8 cellular contexts compared by ENCODE assay signal in the genomic region with DNA sequence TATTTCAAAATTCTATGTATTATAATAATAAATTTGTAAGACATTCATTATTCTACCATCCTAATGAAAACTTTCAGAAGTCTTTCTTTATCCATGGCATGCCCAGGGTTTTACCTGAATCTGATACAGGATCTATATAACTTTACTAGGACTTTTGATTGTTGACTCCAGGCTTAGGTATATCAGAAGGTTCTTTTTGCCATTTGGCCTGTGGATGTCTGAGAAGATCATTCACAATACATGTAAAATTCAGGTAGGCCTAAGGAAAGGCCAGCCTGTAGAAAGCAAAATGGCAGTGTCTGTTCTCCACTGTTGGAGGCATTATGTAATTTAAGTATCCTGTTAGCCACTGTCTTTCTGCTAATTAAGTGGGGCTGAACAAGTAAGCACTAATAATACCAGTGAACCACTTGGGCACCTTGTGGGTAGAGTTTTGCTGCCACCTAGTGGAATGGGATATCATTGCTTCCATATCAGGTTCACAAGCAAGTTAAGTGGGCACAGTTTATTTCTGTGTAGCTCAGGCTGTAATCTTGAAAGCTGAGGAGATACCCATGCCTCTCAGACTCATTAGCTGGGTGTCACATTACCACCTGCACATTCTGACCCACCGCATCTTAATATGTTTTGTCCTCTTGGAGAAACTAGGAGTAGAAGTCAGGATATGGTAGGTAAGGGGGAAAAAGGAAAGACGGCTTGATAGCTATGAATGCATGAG.
DNase-seq lines count a peak whose midpoint lies in the region; ATAC-seq and TF ChIP-seq lines count a peak whose summit lies in the region.

No MANE protein-coding gene starts in this region.

- no peaks in the 10 kb centered on the region for H3K27me3 ChIP-seq in vagina

- H3K4me1 ChIP-seq in HEK293 (ENCODE audit: control insufficient read depth, insufficient read depth, low read length) (no peaks in the 10 kb centered on the region), vagina (no peaks in the 10 kb centered on the region)

- POLR2A ChIA-PET in HEK293 (lab: Yijun Ruan, JAX): interaction anchor here (1.0 kb wide), 1 partner anchor 282 kb away, joined by 3 read pairs; no protein-coding TSS in a partner anchor

- no peak overlapping the region for H3K27ac Mint-ChIP-seq in activated naive CD4-positive, alpha-beta T cell treated with anti-CD3 and anti-CD28 coated beads, Interleukin-2, amount 50 U/mL, for 72 hours
- no peak overlapping the region for H3K27ac Mint-ChIP-seq in progenitor cell of endocrine pancreas

- H3K27ac ChIP-seq in HEK293 (ENCODE audit: extremely low read depth, low read depth, low read length) (no peak overlapping the region), SK-N-MC (no peak overlapping the region), vagina (no peak overlapping the region)

- DNase-seq in GF-D8 (lab: John Stamatoyannopoulos, UW): peak; percentile 42
- peak; percentile 94 for DNase-seq in NAMALWA (ENCODE audit: low spot score)
- peak; percentile 83 for DNase-seq in SK-N-MC (ENCODE audit: low read depth, low spot score)
- peak in 1 of 2 donors; percentile 74 for DNase-seq in activated naive CD4-positive, alpha-beta T cell treated with anti-CD3 and anti-CD28 coated beads, Interleukin-2, amount 50 U/mL, for 72 hours (ENCODE audit: low spot score in 2 of 2)
- peak; percentile 76 for DNase-seq in glomerular visceral epithelial cell (ENCODE audit: extremely low spot score)
- DNase-seq in progenitor cell of endocrine pancreas (ENCODE audit: low spot score, unreplicated experiment): peak; percentile 44
- DNase-seq in vagina (ENCODE audit: extremely low spot score in 2 of 2): no peak

- peaks cover 0 to 2% of the 10 kb centered on the region in 2 donors for H3K36me3 Mint-ChIP-seq in activated naive CD4-positive, alpha-beta T cell treated with anti-CD3 and anti-CD28 coated beads, Interleukin-2, amount 50 U/mL, for 72 hours
- peaks cover 8% of the 10 kb centered on the region for H3K36me3 Mint-ChIP-seq in progenitor cell of endocrine pancreas (ENCODE audit: insufficient read depth)

- no peak for TF ChIP-seq POLR2A in vagina (IDR thresholded peaks at IDR 0.05)

- H3K9me3 ChIP-seq in HEK293 (ENCODE audit: control insufficient read depth, insufficient read depth, low read depth, low read length) (no peaks in the 10 kb centered on the region), SK-N-MC (ENCODE audit: low read depth, low read length) (no peaks in the 10 kb centered on the region), vagina (no peaks in the 10 kb centered on the region)

- H3K36me3 ChIP-seq in HEK293 (ENCODE audit: control insufficient read depth in 2 of 2, insufficient read depth in 1 of 2, low read length in 2 of 2) (peaks cover 3 to 18% of the 10 kb centered on the region in 2 experiments; a peak in 1 of 3 replicates), SK-N-MC (ENCODE audit: insufficient read depth, low read length) (peaks cover 28% of the 10 kb centered on the region), vagina (no peaks in the 10 kb centered on the region)

- no peaks in the 10 kb centered on the region for H3K27me3 Mint-ChIP-seq in progenitor cell of endocrine pancreas

- H3K9ac ChIP-seq in SK-N-MC (ENCODE audit: insufficient read length): no peak overlapping the region

- TF ChIP-seq CTCF in HEK293 (tag by site-specific recombination; IDR thresholded peaks at IDR 0.05) (peak; percentile 61; the same call in 1 of the 2 replicates), progenitor cell of endocrine pancreas (IDR thresholded peaks at IDR 0.05; ENCODE audit: unreplicated experiment) (peak; percentile 87), vagina (IDR thresholded peaks at IDR 0.05) (peak; percentile 76 to 96 (median 84))

- intact Hi-C loops in vagina (cut with DNase I): loop anchor here (5.0 kb wide), 1 partner anchor 194 kb away; no protein-coding TSS in a partner anchor

- H3K4me1 Mint-ChIP-seq in progenitor cell of endocrine pancreas (ENCODE audit: low read depth): no peaks in the 10 kb centered on the region

- no peaks in the 10 kb centered on the region for H3K9me3 Mint-ChIP-seq in activated naive CD4-positive, alpha-beta T cell treated with anti-CD3 and anti-CD28 coated beads, Interleukin-2, amount 50 U/mL, for 72 hours
- H3K9me3 Mint-ChIP-seq in progenitor cell of endocrine pancreas (ENCODE audit: low read depth): no peaks in the 10 kb centered on the region

- H3K4me3 ChIP-seq in HEK293 (ENCODE audit: low read depth, low read length) (no peak overlapping the region), SK-N-MC (no peak overlapping the region), vagina (no peak overlapping the region)

- no peak overlapping the region for H3K4me3 Mint-ChIP-seq in progenitor cell of endocrine pancreas (ENCODE audit: low read depth)

- CTCF ChIA-PET in HEK293 (lab: Yijun Ruan, JAX): interaction anchor here (0.6 to 2.8 kb wide), 27 partner anchors 8 to 481 kb away, joined by 3 to 41 read pairs (median 4); partner anchors contain the start of gene SEPTIN7

- ATAC-seq in activated naive CD4-positive, alpha-beta T cell treated with anti-CD3 and anti-CD28 coated beads, Interleukin-2, amount 50 U/mL, for 72 hours: peak; percentile 71 to 78

TF ChIP-seq in HEK293, 187 proteins besides CTCF, POLR2A, EP300 and RAD21:
- TF ChIP-seq GLI2 (tag by site-specific recombination; IDR thresholded peaks at IDR 0.05; ENCODE audit: borderline replicate concordance, low read depth) (no peak), TRIM28 (IDR thresholded peaks at IDR 0.05; ENCODE audit: borderline replicate concordance, low read length) (no peak), ZNF223 (tag by site-specific recombination; IDR thresholded peaks at IDR 0.05) (no peak), ZNF654 (tag by site-specific recombination; IDR thresholded peaks at IDR 0.05; ENCODE audit: low read depth) (peak; percentile 85), ZNF692 (tag by site-specific recombination; IDR thresholded peaks at IDR 0.05) (0 out of 2 replicates have a peak, but pooled peaks have one; percentile 22), ZFP69B (tag by site-specific recombination; IDR thresholded peaks at IDR 0.05) (0 out of 2 replicates have a peak, but pooled peaks have one; percentile 29)

Comparison
In these comparisons a context has a peak if more than half of its experiments do, and no peak if none do; other contexts are left out.
1. DNase-seq: peak in GF-D8 (single experiment), NAMALWA (single experiment), SK-N-MC (single experiment), glomerular visceral epithelial cell (single experiment) and progenitor cell of endocrine pancreas (single experiment); none in vagina (0 of 2).
2. Peak in every context shown above with its lines, with median percentiles within 50 percentile points of each other: CTCF ChIP-seq.